1 cellular context compared by ENCODE assay signal in the genomic region with DNA sequence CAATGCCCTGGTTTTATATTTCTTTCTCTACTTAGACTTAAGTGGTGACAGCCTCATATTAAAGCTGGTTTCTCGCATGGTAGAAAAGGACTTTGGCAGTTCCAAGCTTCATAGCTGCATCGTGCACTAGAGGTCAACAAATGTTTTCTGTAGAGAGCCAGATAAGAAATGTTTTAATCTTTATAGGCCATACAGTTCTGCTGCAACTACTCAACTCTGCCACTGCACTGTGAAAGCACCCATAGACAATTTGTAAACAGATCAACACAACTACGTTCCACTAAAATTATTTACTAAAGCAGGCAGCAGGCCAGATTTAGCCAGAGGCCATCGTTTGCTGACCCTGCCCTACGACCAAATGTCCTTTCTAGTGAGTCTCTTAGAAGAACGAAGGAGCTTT.
TF ChIP-seq lines count a peak whose summit lies in the region.

No MANE protein-coding gene starts in this region.

TF ChIP-seq in liver, 16 proteins besides CTCF, POLR2A, EP300 and RAD21 (continued from another document):
- TF ChIP-seq, protein P1, sequence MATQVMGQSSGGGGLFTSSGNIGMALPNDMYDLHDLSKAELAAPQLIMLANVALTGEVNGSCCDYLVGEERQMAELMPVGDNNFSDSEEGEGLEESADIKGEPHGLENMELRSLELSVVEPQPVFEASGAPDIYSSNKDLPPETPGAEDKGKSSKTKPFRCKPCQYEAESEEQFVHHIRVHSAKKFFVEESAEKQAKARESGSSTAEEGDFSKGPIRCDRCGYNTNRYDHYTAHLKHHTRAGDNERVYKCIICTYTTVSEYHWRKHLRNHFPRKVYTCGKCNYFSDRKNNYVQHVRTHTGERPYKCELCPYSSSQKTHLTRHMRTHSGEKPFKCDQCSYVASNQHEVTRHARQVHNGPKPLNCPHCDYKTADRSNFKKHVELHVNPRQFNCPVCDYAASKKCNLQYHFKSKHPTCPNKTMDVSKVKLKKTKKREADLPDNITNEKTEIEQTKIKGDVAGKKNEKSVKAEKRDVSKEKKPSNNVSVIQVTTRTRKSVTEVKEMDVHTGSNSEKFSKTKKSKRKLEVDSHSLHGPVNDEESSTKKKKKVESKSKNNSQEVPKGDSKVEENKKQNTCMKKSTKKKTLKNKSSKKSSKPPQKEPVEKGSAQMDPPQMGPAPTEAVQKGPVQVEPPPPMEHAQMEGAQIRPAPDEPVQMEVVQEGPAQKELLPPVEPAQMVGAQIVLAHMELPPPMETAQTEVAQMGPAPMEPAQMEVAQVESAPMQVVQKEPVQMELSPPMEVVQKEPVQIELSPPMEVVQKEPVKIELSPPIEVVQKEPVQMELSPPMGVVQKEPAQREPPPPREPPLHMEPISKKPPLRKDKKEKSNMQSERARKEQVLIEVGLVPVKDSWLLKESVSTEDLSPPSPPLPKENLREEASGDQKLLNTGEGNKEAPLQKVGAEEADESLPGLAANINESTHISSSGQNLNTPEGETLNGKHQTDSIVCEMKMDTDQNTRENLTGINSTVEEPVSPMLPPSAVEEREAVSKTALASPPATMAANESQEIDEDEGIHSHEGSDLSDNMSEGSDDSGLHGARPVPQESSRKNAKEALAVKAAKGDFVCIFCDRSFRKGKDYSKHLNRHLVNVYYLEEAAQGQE (IDR thresholded peaks at IDR 0.05), result no peak
- TF ChIP-seq JUND (IDR thresholded peaks at IDR 0.05) (no peak), HNF4G (IDR thresholded peaks at IDR 0.05) (no peak), YY1 (IDR thresholded peaks at IDR 0.05) (no peak), FOXA2 (IDR thresholded peaks at IDR 0.05) (peak; percentile 20), GABPA (IDR thresholded peaks at IDR 0.05 in 1 of 2, conservative IDR thresholded peaks at IDR 0.05 in 1 of 2) (peak in 1 of 2 donors; percentile 9), HNF4A (conservative IDR thresholded peaks at IDR 0.05) (peak; percentile 58 to 63), RXRA (IDR thresholded peaks at IDR 0.05) (peak; percentile 63 to 64), NR2F2 (IDR thresholded peaks at IDR 0.05) (peak; percentile 81), SP1 (IDR thresholded peaks at IDR 0.05) (peak; percentile 48), TAF1 (conservative IDR thresholded peaks at IDR 0.05) (no peak), ZBTB33 (IDR thresholded peaks at IDR 0.05) (no peak), FOXA1 (IDR thresholded peaks at IDR 0.05) (peak; percentile 56)
- TF ChIP-seq, protein P2, sequence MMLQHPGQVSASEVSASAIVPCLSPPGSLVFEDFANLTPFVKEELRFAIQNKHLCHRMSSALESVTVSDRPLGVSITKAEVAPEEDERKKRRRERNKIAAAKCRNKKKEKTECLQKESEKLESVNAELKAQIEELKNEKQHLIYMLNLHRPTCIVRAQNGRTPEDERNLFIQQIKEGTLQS (IDR thresholded peaks at IDR 0.05), result no peak
- TF ChIP-seq, protein P3, sequence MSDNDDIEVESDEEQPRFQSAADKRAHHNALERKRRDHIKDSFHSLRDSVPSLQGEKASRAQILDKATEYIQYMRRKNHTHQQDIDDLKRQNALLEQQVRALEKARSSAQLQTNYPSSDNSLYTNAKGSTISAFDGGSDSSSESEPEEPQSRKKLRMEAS (IDR thresholded peaks at IDR 0.05), result no peak
